Comparison of ENCODE assay signal across 8 cellular contexts in the genomic region with DNA sequence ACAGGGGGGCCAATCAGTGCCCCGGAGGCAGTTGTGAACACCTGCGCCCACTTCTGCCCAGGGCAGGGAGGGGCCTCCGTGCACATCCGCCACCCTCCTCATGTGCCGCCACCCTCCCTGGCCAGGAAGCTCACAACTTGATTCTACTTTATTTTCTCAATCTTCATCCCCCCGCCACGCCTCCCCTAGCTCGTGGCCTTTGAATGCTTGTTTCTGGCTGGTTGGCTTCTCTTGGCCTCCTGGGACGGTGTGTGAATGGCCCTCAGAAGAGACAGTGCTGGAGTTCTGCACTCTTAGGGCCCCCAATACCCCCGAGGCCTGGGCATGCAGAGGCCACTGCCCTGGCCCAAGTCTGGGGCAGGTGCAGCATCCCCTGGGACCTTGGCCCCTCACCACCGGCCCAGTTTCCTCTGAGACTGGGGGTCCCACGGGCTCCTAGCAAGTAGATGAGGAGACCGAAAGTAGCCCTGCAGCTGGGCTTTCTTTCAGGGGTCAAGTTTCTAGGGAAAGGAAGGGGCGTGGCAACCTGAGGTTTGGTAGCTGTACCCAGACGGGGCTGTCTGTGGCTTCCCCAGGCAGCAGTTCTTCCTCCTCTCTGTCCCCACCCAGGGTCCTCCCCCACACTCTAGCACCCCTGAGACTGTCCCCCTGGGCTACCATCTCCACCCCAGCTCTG. TPM values are rescaled to one million over a fixed set of nuclear protein-coding genes. Genes with fewer than 3 reads are reported as not detected.
DNase-seq lines count a peak whose midpoint lies in the region; ATAC-seq and TF ChIP-seq lines count a peak whose summit lies in the region.

No MANE protein-coding gene starts in this region.

- no peak for TF ChIP-seq POLR2A in transverse colon (IDR thresholded peaks at IDR 0.05)

- 40 to 47% methylated on average over 2 to 15 of the region's 15 CpGs for WGBS in transverse colon (ENCODE audit: low coverage in 1 of 2), 2 donors

- H3K4me3 ChIP-seq in transverse colon: peak overlapping the region in 3 of 4 donors; percentile 56 to 84 (median 74)

- H3K27me3 Mint-ChIP-seq in CD14-positive monocyte (ENCODE audit: low read depth in 3 of 3) (peaks cover 4 to 5% (median 4%) of the 10 kb centered on the region in 3 donors), type B pancreatic cell (peaks cover 17% of the 10 kb centered on the region)
- H3K27me3 Mint-ChIP-seq in activated T-cell treated with anti-CD3 and anti-CD28 coated beads, Interleukin-2, amount 50 U/mL, for 4 hours (ENCODE audit: low read depth): no peaks in the 10 kb centered on the region

- no peaks in the 10 kb centered on the region for H3K27me3 ChIP-seq in layer of hippocampus (ENCODE audit: control insufficient read depth, insufficient read depth, low read length)
- H3K27me3 ChIP-seq in transverse colon: peaks cover 36% of the 10 kb centered on the region

- peak; percentile 25 to 27 for ATAC-seq in activated T-cell treated with anti-CD3 and anti-CD28 coated beads, Interleukin-2, amount 50 U/mL, for 4 hours

- H3K9me3 ChIP-seq in KOPT-K1 (ENCODE audit: insufficient read depth, low read length, poor library complexity, severe bottlenecking) (no peaks in the 10 kb centered on the region), transverse colon (no peaks in the 10 kb centered on the region)

- H3K36me3 ChIP-seq in KOPT-K1 (ENCODE audit: insufficient read depth, low read length): peaks cover 27% of the 10 kb centered on the region
- no peaks in the 10 kb centered on the region for H3K36me3 ChIP-seq in transverse colon

- intact Hi-C loops in CD14-positive monocyte (cut with micrococcal nuclease): loop anchor here in 1 of 2 donors (2.0 kb wide), 1 partner anchor 15 kb away; a partner anchor contains a TSS
- intact Hi-C loops in transverse colon (cut with DNase I; ENCODE audit: low total_unique reads): no loop called here

- TF ChIP-seq CTCF in CD14-positive monocyte (IDR thresholded peaks at IDR 0.05) (no peak), transverse colon (IDR thresholded peaks at IDR 0.05) (no peak), type B pancreatic cell (conservative IDR thresholded peaks at IDR 0.05) (no peak)

- H3K27ac ChIP-seq in KOPT-K1 (ENCODE audit: low read depth, low read length, poor library complexity, severe bottlenecking) (peak overlapping the region; percentile 95), layer of hippocampus (ENCODE audit: low read depth, low read length) (peak overlapping the region; percentile 80), transverse colon (peak overlapping the region; percentile 59 to 78 (median 76))

- H3K4me1 Mint-ChIP-seq in CD14-positive monocyte (peaks cover 48% of the 10 kb centered on the region), type B pancreatic cell (ENCODE audit: unreplicated experiment) (peaks cover 18% of the 10 kb centered on the region)
- H3K4me1 Mint-ChIP-seq in activated T-cell treated with anti-CD3 and anti-CD28 coated beads, Interleukin-2, amount 50 U/mL, for 4 hours (ENCODE audit: low read depth): peaks cover 32% of the 10 kb centered on the region

- TF ChIP-seq EP300 in transverse colon (IDR thresholded peaks at IDR 0.05; ENCODE audit: low read depth): no peak

- H3K27ac Mint-ChIP-seq in CD14-positive monocyte (peak overlapping the region; percentile 89 to 94 (median 93)), type B pancreatic cell (no peak overlapping the region)

- in situ Hi-C loops in transverse colon (cut with MboI; ENCODE audit: low pct_ligation_motif_present in 1 of 4, low pct_unique_long_range_greater_than_20kb in 1 of 4, low sequenced_read_pairs in 3 of 4): no loop called here

- peaks cover 9 to 30% (median 15%) of the 10 kb centered on the region in 4 donors for H3K4me1 ChIP-seq in transverse colon

- H3K36me3 Mint-ChIP-seq in CD14-positive monocyte (peaks cover 25 to 38% of the 10 kb centered on the region in 2 donors), type B pancreatic cell (no peaks in the 10 kb centered on the region)
- H3K36me3 Mint-ChIP-seq in activated T-cell treated with anti-CD3 and anti-CD28 coated beads, Interleukin-2, amount 50 U/mL, for 4 hours (ENCODE audit: insufficient read depth): peaks cover 5% of the 10 kb centered on the region

- H3K9me3 Mint-ChIP-seq in CD14-positive monocyte (no peaks in the 10 kb centered on the region), type B pancreatic cell (no peaks in the 10 kb centered on the region)
- H3K9me3 Mint-ChIP-seq in activated T-cell treated with anti-CD3 and anti-CD28 coated beads, Interleukin-2, amount 50 U/mL, for 4 hours: no peaks in the 10 kb centered on the region

- DNase-seq in CD14-positive monocyte (ENCODE audit: low spot score): no peak
- DNase-seq in activated T-cell treated with anti-CD3 and anti-CD28 coated beads, Interleukin-2, amount 50 U/mL, for 4 hours: no peak
- peak; percentile 68 for DNase-seq in transverse colon
- DNase-seq in type B pancreatic cell (ENCODE audit: extremely low spot score, unreplicated experiment): no peak
- no peak for DNase-seq in hippocampal formation (lab: John Stamatoyannopoulos, UW)
- DNase-seq in NCI-H1436 (lab: John Stamatoyannopoulos, UW): no peak

- H3K4me3 Mint-ChIP-seq in CD14-positive monocyte (peak overlapping the region; percentile 95 to 97), type B pancreatic cell (no peak overlapping the region)
- H3K4me3 Mint-ChIP-seq in activated T-cell treated with anti-CD3 and anti-CD28 coated beads, Interleukin-2, amount 50 U/mL, for 4 hours: peak overlapping the region; percentile 86

RNA-seq across cellular contexts. Expression of a gene that starts 1.3 kb away (rescaled TPM):
- 100 to 1,000 TPM; 244 to 280 TPM for polyA plus RNA-seq in CD14-positive monocyte
- 10 to 100 TPM; 41.7 to 49.0 (median 47.0) TPM for total RNA-seq in activated T-cell treated with anti-CD3 and anti-CD28 coated beads, Interleukin-2, amount 50 U/mL, for 4 hours
- 10 to 100 TPM in 2 of 4 donors, 1 to 10 TPM in 1, not detected in 1; 5.5 to 37.4 (median 10.8) TPM for total RNA-seq in transverse colon
- total RNA-seq in type B pancreatic cell (ENCODE audit: low replicate concordance): 8.4 and 9.5 TPM in 2 replicates

RNA-seq across cellular contexts. Expression of a gene that starts 1.9 kb away (rescaled TPM):
- 1 to 10 TPM; 7.0 to 8.8 TPM for polyA plus RNA-seq in CD14-positive monocyte
- total RNA-seq in activated T-cell treated with anti-CD3 and anti-CD28 coated beads, Interleukin-2, amount 50 U/mL, for 4 hours: under 1 TPM in 2 of 3 donors, not detected in 1; 0.05 to 0.11 TPM
- under 1 TPM in 2 of 4 donors, not detected in 2; 0.14 to 0.32 TPM for total RNA-seq in transverse colon
- total RNA-seq in type B pancreatic cell (ENCODE audit: low replicate concordance): 0.50 and 1.9 TPM in 2 replicates

RNA-seq across cellular contexts. Expression of a gene that starts 6.2 kb away (rescaled TPM):
- polyA plus RNA-seq in CD14-positive monocyte: under 1 TPM; 0.61 to 0.86 TPM
- under 1 TPM; 0.30 to 0.47 (median 0.38) TPM for total RNA-seq in activated T-cell treated with anti-CD3 and anti-CD28 coated beads, Interleukin-2, amount 50 U/mL, for 4 hours
- not detected for total RNA-seq in transverse colon
- total RNA-seq in type B pancreatic cell (ENCODE audit: low replicate concordance): not detected in 2 replicates

RNA-seq across cellular contexts. Expression of a gene that starts 15.0 kb away (rescaled TPM):
- 10 to 100 TPM; 15.7 to 16.0 TPM for polyA plus RNA-seq in CD14-positive monocyte
- total RNA-seq in activated T-cell treated with anti-CD3 and anti-CD28 coated beads, Interleukin-2, amount 50 U/mL, for 4 hours: 10 to 100 TPM; 10.5 to 17.3 (median 11.5) TPM
- total RNA-seq in transverse colon (10 to 100 TPM in 3 of 4 donors, 1 to 10 TPM in 1; 5.6 to 94.3 (median 14.8) TPM), type B pancreatic cell (ENCODE audit: low replicate concordance) (33.4 and 73.3 TPM in 2 replicates)

RNA-seq across cellular contexts. Expression of a gene that starts 28.6 kb away (rescaled TPM):
- polyA plus RNA-seq in CD14-positive monocyte: not detected
- total RNA-seq in activated T-cell treated with anti-CD3 and anti-CD28 coated beads, Interleukin-2, amount 50 U/mL, for 4 hours: under 1 TPM; 0.13 to 0.24 (median 0.24) TPM
- total RNA-seq in transverse colon: 10 to 100 TPM in 1 of 4 donors, 1 to 10 TPM in 3; 1.8 to 14.2 (median 6.5) TPM
- 0.72 and 1.2 TPM in 2 replicates for total RNA-seq in type B pancreatic cell (ENCODE audit: low replicate concordance)
